In the genomic region with DNA sequence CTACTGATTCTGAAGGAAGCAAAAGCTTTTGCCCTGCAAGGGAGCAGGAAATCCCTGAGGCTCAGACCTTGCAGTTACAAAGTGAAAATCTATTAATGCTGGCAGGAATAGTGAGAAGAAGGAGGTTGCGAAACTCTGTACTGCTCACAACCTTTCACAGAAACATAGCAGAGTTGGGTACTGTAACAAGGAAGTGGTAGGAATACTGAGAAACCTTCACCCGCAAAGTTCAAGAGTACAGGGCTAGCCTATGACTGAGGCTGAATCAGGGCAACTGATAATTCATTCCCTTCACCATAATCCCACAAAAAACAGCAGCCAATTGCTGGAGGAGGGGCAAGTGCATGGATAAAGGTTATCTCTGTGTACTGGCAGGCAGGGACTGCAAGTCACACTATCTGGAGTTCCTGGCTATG, we compare ENCODE assay signal across 8 cellular contexts. TPM values are rescaled to one million over a fixed set of nuclear protein-coding genes. Genes with fewer than 3 reads are reported as not detected.
DNase-seq lines count a peak whose midpoint lies in the region; ATAC-seq lines count a peak whose summit lies in the region.

No MANE protein-coding gene starts in this region.

- H3K9me3 Mint-ChIP-seq in naive thymus-derived CD4-positive, alpha-beta T cell: peaks cover 0 to 8% (median 0%) of the 10 kb centered on the region in 11 donors

- ATAC-seq in GM19025 (IDR thresholded peaks at IDR 0.05; ENCODE audit: low read depth, unreplicated experiment) (peak; percentile 97), HG03025 (IDR thresholded peaks at IDR 0.05; ENCODE audit: low FRiP score, unreplicated experiment) (peak; percentile 98)
- peak; percentile 68 for ATAC-seq in naive thymus-derived CD4-positive, alpha-beta T cell

- H3K27me3 Mint-ChIP-seq in naive thymus-derived CD4-positive, alpha-beta T cell: peaks cover 0 to 13% (median 4%) of the 10 kb centered on the region in 5 donors

- H3K9me3 ChIP-seq in naive thymus-derived CD4-positive, alpha-beta T cell (ENCODE audit: control insufficient read depth in 2 of 3, low read length in 3 of 3): no peaks in the 10 kb centered on the region

- H3K36me3 ChIP-seq in naive thymus-derived CD4-positive, alpha-beta T cell (ENCODE audit: control insufficient read depth in 2 of 3, insufficient read depth in 3 of 3, low read length in 3 of 3): no peaks in the 10 kb centered on the region

- DNase-seq in SIG-M5 (lab: John Stamatoyannopoulos, UW) (peak; percentile 41), hepatic stellate cell (ENCODE audit: low spot score) (no peak), NCI-H1092 (lab: John Stamatoyannopoulos, UW) (no peak), NCI-H187 treated with DMSO at 0.1 percent for 48 hours (lab: John Stamatoyannopoulos, UW) (no peak)
- DNase-seq in naive thymus-derived CD4-positive, alpha-beta T cell: no peak
- no peak for DNase-seq in activated CD4-positive, alpha-beta T cell treated with anti-CD3 and anti-CD28 coated beads, Interleukin-2, amount 50 U/mL, for 48 hours

- H3K4me3 Mint-ChIP-seq in naive thymus-derived CD4-positive, alpha-beta T cell: peak overlapping the region in 1 of 10 donors; percentile 10

- no peaks in the 10 kb centered on the region for H3K4me1 ChIP-seq in naive thymus-derived CD4-positive, alpha-beta T cell (ENCODE audit: control insufficient read depth in 2 of 2, insufficient read depth in 2 of 2, low read length in 2 of 2)

- intact Hi-C loops in naive thymus-derived CD4-positive, alpha-beta T cell (cut with micrococcal nuclease): no loop called here

- no peaks in the 10 kb centered on the region for H3K27me3 ChIP-seq in naive thymus-derived CD4-positive, alpha-beta T cell (ENCODE audit: control insufficient read depth in 2 of 2, insufficient read depth in 2 of 2, low read length in 2 of 2)

- H3K36me3 Mint-ChIP-seq in naive thymus-derived CD4-positive, alpha-beta T cell: no peaks in the 10 kb centered on the region

- H3K4me1 Mint-ChIP-seq in naive thymus-derived CD4-positive, alpha-beta T cell: peaks cover 0 to 10% (median 0%) of the 10 kb centered on the region in 7 donors

- H3K27ac Mint-ChIP-seq in naive thymus-derived CD4-positive, alpha-beta T cell: no peak overlapping the region

- H3K27ac ChIP-seq in naive thymus-derived CD4-positive, alpha-beta T cell (ENCODE audit: low read depth, low read length): no peak overlapping the region

- H3K4me3 ChIP-seq in naive thymus-derived CD4-positive, alpha-beta T cell (ENCODE audit: low read length): no peak overlapping the region

- CTCF ChIA-PET in naive thymus-derived CD4-positive, alpha-beta T cell (lab: Charles Lee): no interaction called here

- POLR2A ChIA-PET in naive thymus-derived CD4-positive, alpha-beta T cell (lab: Charles Lee): no interaction called here

RNA-seq across cellular contexts. Expression of gene KCTD3, which starts 23.9 kb away (rescaled TPM):
- total RNA-seq in naive thymus-derived CD4-positive, alpha-beta T cell: 1 to 10 TPM; 3.5 to 7.4 (median 5.4) TPM
- polyA plus RNA-seq in naive thymus-derived CD4-positive, alpha-beta T cell: 1 to 10 TPM; 1.5 to 2.2 TPM
